11 cellular contexts compared by ENCODE assay signal in genomic region chr2:86783615-86784339, GRCh38. TPM values are rescaled to one million over a fixed set of nuclear protein-coding genes. Genes with fewer than 3 reads are reported as not detected.
DNase-seq lines count a peak whose midpoint lies in the region; ATAC-seq, FAIRE-seq and TF ChIP-seq lines count a peak whose summit lies in the region.
"Had no signal": no experiment of that assay in that cellular context is flagged by ENCODE, and none has a peak within 500 bp of the region (broad histone marks: within the 10 kb centered on the region; RNA-seq: fewer than 3 reads in every experiment).

No MANE protein-coding gene starts in this region.

- no peak for TF ChIP-seq EP300 in K562 (IDR thresholded peaks at IDR 0.05; ENCODE audit: low read length)

- no peak for TF ChIP-seq RAD21 in K562 (CRISPR knock-in tag; conservative IDR thresholded peaks at IDR 0.05 in 1 of 2, IDR thresholded peaks at IDR 0.05 in 1 of 2)

- no peak for TF ChIP-seq POLR2A in K562 (conservative IDR thresholded peaks at IDR 0.05)

- no peak for TF ChIP-seq CTCF in K562 (IDR thresholded peaks at IDR 0.05 in 2 of 3, conservative IDR thresholded peaks at IDR 0.05 in 1 of 3; ENCODE audit: insufficient read depth in 2 of 3, low read depth in 1 of 3, low read length in 3 of 3)

- peaks cover 0 to 1% of the 10 kb centered on the region in 2 experiments; a peak in 3 of 5 replicates for H3K4me1 ChIP-seq in K562 (replicated peaks in 1 of 2; ENCODE audit: control insufficient read depth in 2 of 2, insufficient read depth in 2 of 2, low read length in 2 of 2)

- no peak overlapping the region for H3K9ac ChIP-seq in K562 (ENCODE audit: insufficient read depth in 1 of 2, low read depth in 2 of 2, low read length in 2 of 2)

- in situ Hi-C loops in K562 (cut with MboI): no loop called here

- no peak overlapping the region for H3K4me3 ChIP-seq in K562

- DNase-seq in K562 (ENCODE audit: extremely low read depth in 1 of 4, low spot score in 3 of 4) (no peak), NCI-H1048 (lab: John Stamatoyannopoulos, UW) (no peak), DMS 273 (lab: John Stamatoyannopoulos, UW; ENCODE audit: unreplicated experiment) (no peak), Right ventricle myocardium inferior (ENCODE audit: missing footprints) (no peak)
- DNase-seq in stimulated activated CD4-positive, alpha-beta T cell treated with anti-CD3 and anti-CD28 coated beads, Interleukin-2, amount 100 ng/mL, for 48 hours: no peak

- FAIRE-seq in K562 (lab: Jason Lieb, UNC): no peak

- peaks cover 15 to 29% of the 10 kb centered on the region in 2 experiments; a peak in 4 of 5 replicates for H3K27me3 ChIP-seq in K562 (ENCODE audit: control insufficient read depth in 2 of 2, insufficient read depth in 2 of 2, low read length in 2 of 2)

- ATAC-seq in GM18520 (IDR thresholded peaks at IDR 0.05; ENCODE audit: unreplicated experiment): peak; percentile 94
- peak; percentile 97 for ATAC-seq in GM21390 (IDR thresholded peaks at IDR 0.05; ENCODE audit: unreplicated experiment)
- peak; percentile 86 for ATAC-seq in HG03139 (IDR thresholded peaks at IDR 0.05; ENCODE audit: unreplicated experiment)
- no peak for ATAC-seq in K562
- ATAC-seq in Right ventricle myocardium inferior: no peak
- ATAC-seq: esophagus mucosa, SK-N-SH treated with all-trans-retinoic acid at 6 μM for 48 hours had no signal

- BruUV-seq in K562 (replicated peaks; lab: Mats Ljungman, UMichigan): no TSS peak

- intact Hi-C loops in K562 (cut with micrococcal nuclease) (no loop called here), Right ventricle myocardium inferior (cut with DNase I) (no loop called here)

- no peaks in the 10 kb centered on the region for H3K79me2 ChIP-seq in K562 (ENCODE audit: control insufficient read depth, insufficient read depth, low read length)

- H2AFZ ChIP-seq in K562 (ENCODE audit: low read depth, low read length): no peak overlapping the region

- no peak overlapping the region for H3K4me2 ChIP-seq in K562 (ENCODE audit: insufficient read depth, low read length)

- CTCF ChIA-PET in K562 (lab: Yijun Ruan, JAX; ENCODE audit: low intra/inter-chr PET ratio): no interaction called here

- H4K20me1 ChIP-seq in K562 (replicated peaks; ENCODE audit: control insufficient read depth, insufficient read depth, low read length): no peaks in the 10 kb centered on the region

- H3K27ac ChIP-seq in K562 (ENCODE audit: extremely low read depth, low read depth, low read length): no peak overlapping the region

- H3K9me3 ChIP-seq in K562 (replicated peaks; ENCODE audit: control insufficient read depth, insufficient read depth, low read depth, low read length): no peaks in the 10 kb centered on the region

- WGBS in K562 (ENCODE audit: insufficient coverage, low coverage, missing lambda C conversion rate): 4% methylated on average over 8 of the region's 8 CpGs

- POLR2A ChIA-PET in K562 (lab: Yijun Ruan, JAX): interaction anchor here (1.5 kb wide), 1 partner anchor 13 kb away, joined by 4 read pairs; no protein-coding TSS in a partner anchor

- H3K9me1 ChIP-seq in K562 (ENCODE audit: control insufficient read depth, insufficient read depth, low read length): peaks cover 4% of the 10 kb centered on the region

- H3K36me3 ChIP-seq in K562 (ENCODE audit: control insufficient read depth, insufficient read depth, low read length): no peaks in the 10 kb centered on the region

TF ChIP-seq in K562, 482 proteins besides CTCF, POLR2A, EP300 and RAD21:
- TF ChIP-seq CREM (IDR thresholded peaks at IDR 0.05; ENCODE audit: low read depth): 0 out of 2 replicates have a peak, but pooled peaks have one; percentile 4
- TF ChIP-seq, protein P1, sequence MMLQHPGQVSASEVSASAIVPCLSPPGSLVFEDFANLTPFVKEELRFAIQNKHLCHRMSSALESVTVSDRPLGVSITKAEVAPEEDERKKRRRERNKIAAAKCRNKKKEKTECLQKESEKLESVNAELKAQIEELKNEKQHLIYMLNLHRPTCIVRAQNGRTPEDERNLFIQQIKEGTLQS (IDR thresholded peaks at IDR 0.05): 0 out of 2 replicates have a peak, but pooled peaks have one; percentile 33
- TF ChIP-seq, protein P1 (CRISPR knock-in tag; conservative IDR thresholded peaks at IDR 0.05): no peak
- no peak for TF ChIP-seq ZNF518B (CRISPR knock-in tag; IDR thresholded peaks at IDR 0.05)

RNA-seq across cellular contexts. Expression of gene CD8A, which starts 6.9 kb away (rescaled TPM):
- not detected in 2 replicates for total RNA-seq in K562 (2011; cell fraction: chromatin; rRNA removed; ENCODE audit: low replicate concordance)
- not detected in 2 replicates for total RNA-seq in K562 (2011; cell fraction: nucleolus; rRNA removed)
- total RNA-seq in K562 (2011; cell fraction: nucleoplasm; rRNA removed): not detected in 2 replicates
- total RNA-seq in K562 (2014; rRNA removed): not detected in 2 replicates
- total RNA-seq in K562 (2014; rRNA removed; fragmentation: Illumina TruSeq; extraction: Trizol): not detected in 2 replicates
- not detected in 2 replicates for total RNA-seq in K562 (2015; rRNA removed; fragmentation: Illumina TruSeq; extraction: Trizol)
- total RNA-seq in K562 (2021): 0.07 and 0.20 TPM in 2 replicates
- polyA plus RNA-seq in K562 (2011; rRNA removed): not detected in 2 replicates
- polyA plus RNA-seq in K562 (2011; cell fraction: cytosol; rRNA removed): not detected in 2 replicates
- polyA plus RNA-seq in K562 (2011; cell fraction: nucleus; rRNA removed): not detected in 2 replicates
- polyA plus RNA-seq in K562 (2012): not detected in 2 replicates
- polyA plus RNA-seq in K562 (2014; fragmentation: Illumina TruSeq; extraction: Trizol): not detected in 2 replicates
- not detected for polyA plus RNA-seq in K562 (2014; fragmentation: Nextera tagmentation; extraction: Ambion mirVana)
- not detected in 2 replicates for polyA plus RNA-seq in K562 (2014; rRNA removed)
- not detected in 2 replicates for polyA minus RNA-seq in K562 (2011; rRNA and poly(A)+ RNA removed)
- polyA minus RNA-seq in K562 (2011; cell fraction: cytosol; rRNA and poly(A)+ RNA removed): not detected in 2 replicates
- polyA minus RNA-seq in K562 (2011; cell fraction: nucleus; rRNA and poly(A)+ RNA removed): not detected in 2 replicates
- 1.2 TPM for total RNA-seq in Right ventricle myocardium inferior
- total RNA-seq: LHCN-M2 had no signal

Comparison
In these comparisons a context has a peak if more than half of its experiments do, and no peak if none do; other contexts are left out.
1. ATAC-seq: peak in GM18520 (single experiment), GM21390 (single experiment) and HG03139 (single experiment); none in K562 (single experiment) and Right ventricle myocardium inferior (single experiment).